8 cellular contexts compared by ENCODE assay signal in the genomic region with DNA sequence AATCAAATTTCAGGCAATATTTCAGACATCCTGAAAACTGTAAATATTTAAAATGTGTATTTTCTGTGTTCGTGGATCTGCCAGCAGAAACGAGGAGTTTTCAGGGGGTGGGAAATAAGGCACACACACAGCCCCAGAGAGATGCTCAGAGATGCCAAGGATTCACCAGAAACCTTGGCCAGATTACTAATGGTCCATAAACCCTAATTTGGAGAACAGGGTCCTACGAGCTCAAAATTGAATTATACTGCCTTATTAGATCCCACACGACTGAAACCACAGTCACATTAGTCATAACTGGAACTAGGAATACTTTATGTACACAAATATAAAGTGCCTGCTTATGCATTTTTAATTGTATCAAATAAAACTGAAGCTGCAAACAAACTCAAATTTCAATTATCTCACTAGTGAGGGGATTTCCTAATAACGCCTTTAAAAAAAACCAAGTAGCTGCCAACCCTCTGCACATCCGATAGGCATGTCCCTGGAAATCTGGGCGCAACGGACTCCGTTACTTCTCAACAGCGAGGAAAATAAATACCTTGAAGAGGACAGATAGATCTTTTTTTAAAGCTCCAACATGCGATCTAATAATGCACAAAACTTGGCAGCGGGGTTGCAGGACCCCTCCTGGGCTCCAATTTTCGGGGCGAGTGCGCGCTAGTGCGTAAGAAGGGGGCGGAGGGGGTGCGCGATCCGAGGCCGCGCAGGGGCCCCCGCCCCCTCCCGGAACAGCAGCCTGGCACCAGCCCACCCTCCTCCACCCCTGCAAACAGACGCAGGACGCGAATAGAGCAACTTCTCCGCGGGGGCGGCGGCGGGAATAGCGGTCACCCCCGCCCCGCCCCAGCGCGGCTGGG. TPM values are rescaled to one million over a fixed set of nuclear protein-coding genes. Genes with fewer than 3 reads are reported as not detected.
A peak's percentile ranks its signal among the peaks of the same experiment; 100 is the strongest.
DNase-seq lines count a peak whose midpoint lies in the region; ATAC-seq, FAIRE-seq and TF ChIP-seq lines count a peak whose summit lies in the region.

No MANE protein-coding gene starts in this region.

- H3K4me1 ChIP-seq in CD8-positive, alpha-beta memory T cell (ENCODE audit: insufficient read depth, low read length): peaks cover 29% of the 10 kb centered on the region

- no peaks in the 10 kb centered on the region for H3K36me3 ChIP-seq in CD8-positive, alpha-beta memory T cell (ENCODE audit: insufficient read depth, low read length)
- no peaks in the 10 kb centered on the region for H3K36me3 ChIP-seq in KOPT-K1 (ENCODE audit: insufficient read depth, low read length)

- CTCF ChIA-PET in CD8-positive, alpha-beta memory T cell (lab: Charles Lee): interaction anchor here (2.2 kb wide), 1 partner anchor 75 kb away, joined by 9 read pairs; no protein-coding TSS in a partner anchor
- CTCF ChIA-PET in activated B cell treated with CpG ODN at 0.5 μM for 24 hours (lab: Charles Lee): interaction anchor here (1.4 kb wide), 1 partner anchor 76 kb away, joined by 7 read pairs; no protein-coding TSS in a partner anchor

- TF ChIP-seq POLR2A in GM12891 (IDR thresholded peaks at IDR 0.05; ENCODE audit: low read depth, low read length): no peak

- H3K27ac Mint-ChIP-seq in CD8-positive, alpha-beta memory T cell: peak overlapping the region; percentile 29 to 93 (median 88)
- peak overlapping the region; percentile 85 for H3K27ac Mint-ChIP-seq in activated B cell treated with CpG ODN at 0.5 μM for 24 hours

- H3K27me3 Mint-ChIP-seq in CD8-positive, alpha-beta memory T cell: peaks cover 0 to 2% of the 10 kb centered on the region in 2 donors
- H3K27me3 Mint-ChIP-seq in activated B cell treated with CpG ODN at 0.5 μM for 24 hours: no peaks in the 10 kb centered on the region

- TF ChIP-seq CTCF in activated B cell treated with CpG ODN at 0.5 μM for 24 hours (IDR thresholded peaks at IDR 0.05): no peak

- POLR2A ChIA-PET in CD8-positive, alpha-beta memory T cell (lab: Charles Lee): interaction anchor here (0.9 to 2.9 kb wide), 2 partner anchors 8 to 75 kb away, joined by 4 to 40 read pairs; no protein-coding TSS in a partner anchor
- POLR2A ChIA-PET in activated B cell treated with CpG ODN at 0.5 μM for 24 hours (lab: Charles Lee): interaction anchor here (0.7 to 2.4 kb wide), 5 partner anchors 10 to 76 kb away, joined by 3 to 29 read pairs (median 5); no protein-coding TSS in a partner anchor

- H3K9me3 ChIP-seq in CD8-positive, alpha-beta memory T cell (ENCODE audit: low read length): no peaks in the 10 kb centered on the region
- no peaks in the 10 kb centered on the region for H3K9me3 ChIP-seq in KOPT-K1 (ENCODE audit: insufficient read depth, low read length, poor library complexity, severe bottlenecking)

- intact Hi-C loops in activated B cell treated with CpG ODN at 0.5 μM for 24 hours (cut with micrococcal nuclease): loop anchor here (5.0 to 10.0 kb wide), 3 partner anchors 45 to 572 kb away; no protein-coding TSS in a partner anchor

- peaks cover 0 to 8% (median 2%) of the 10 kb centered on the region in 3 donors for H3K36me3 Mint-ChIP-seq in CD8-positive, alpha-beta memory T cell
- peaks cover 2% of the 10 kb centered on the region for H3K36me3 Mint-ChIP-seq in activated B cell treated with CpG ODN at 0.5 μM for 24 hours (ENCODE audit: low read depth)

- no peak for FAIRE-seq in GM12891 (lab: Jason Lieb, UNC)

- DNase-seq in CD8-positive, alpha-beta memory T cell: peak; percentile 38 to 74 (median 50)
- DNase-seq in activated B cell treated with CpG ODN at 0.5 μM for 24 hours: peak; percentile 38
- DNase-seq in dermis blood vessel endothelial cell: peak; percentile 58
- DNase-seq in lung microvascular endothelial cell (ENCODE audit: low read depth in 2 of 2): peak; percentile 45 to 55
- DNase-seq in stimulated activated CD8-positive, alpha-beta memory T cell treated with anti-CD3 and anti-CD28 coated beads, Interleukin-4, amount 100 ng/mL, for 48 hours: peak; percentile 46
- no peak for DNase-seq in GM12891 (ENCODE audit: insufficient read length, low spot score)

- H3K4me1 Mint-ChIP-seq in CD8-positive, alpha-beta memory T cell: peaks cover 48 to 59% (median 58%) of the 10 kb centered on the region in 3 donors
- peaks cover 50% of the 10 kb centered on the region for H3K4me1 Mint-ChIP-seq in activated B cell treated with CpG ODN at 0.5 μM for 24 hours

- peak overlapping the region; percentile 47 for H3K4me3 ChIP-seq in CD8-positive, alpha-beta memory T cell (ENCODE audit: low read length)

- ATAC-seq in GM21390 (IDR thresholded peaks at IDR 0.05; ENCODE audit: unreplicated experiment) (peak; percentile 8), activated B cell treated with CpG ODN at 0.5 μM for 24 hours (ENCODE audit: low read depth) (no peak)

- H3K4me3 Mint-ChIP-seq in CD8-positive, alpha-beta memory T cell: peak overlapping the region; percentile 91 to 96 (median 94)
- peak overlapping the region; percentile 94 for H3K4me3 Mint-ChIP-seq in activated B cell treated with CpG ODN at 0.5 μM for 24 hours

- peak overlapping the region; percentile 36 for H3K27ac ChIP-seq in CD8-positive, alpha-beta memory T cell (ENCODE audit: low read depth, low read length)
- peak overlapping the region; percentile 76 for H3K27ac ChIP-seq in KOPT-K1 (ENCODE audit: low read depth, low read length, poor library complexity, severe bottlenecking)

- no peaks in the 10 kb centered on the region for H3K9me3 Mint-ChIP-seq in CD8-positive, alpha-beta memory T cell
- no peaks in the 10 kb centered on the region for H3K9me3 Mint-ChIP-seq in activated B cell treated with CpG ODN at 0.5 μM for 24 hours

- H3K27me3 ChIP-seq in CD8-positive, alpha-beta memory T cell (ENCODE audit: insufficient read depth, low read length, poor library complexity, severe bottlenecking): no peaks in the 10 kb centered on the region

TF ChIP-seq in GM12891, 5 proteins besides CTCF, POLR2A, EP300 and RAD21:
- TF ChIP-seq POLR2AphosphoS5 (IDR thresholded peaks at IDR 0.05; ENCODE audit: low read depth, low read length) (no peak), POU2F2 (IDR thresholded peaks at IDR 0.05; ENCODE audit: low read depth, low read length) (no peak), PAX5 (IDR thresholded peaks at IDR 0.05; ENCODE audit: insufficient read depth, low read length, severe bottlenecking) (no peak), TAF1 (IDR thresholded peaks at IDR 0.05; ENCODE audit: low read depth, low read length) (no peak), SPI1 (IDR thresholded peaks at IDR 0.05; ENCODE audit: low read depth, low read length) (no peak)

RNA-seq across cellular contexts. Expression of a gene that starts 0.9 kb away (rescaled TPM):
- total RNA-seq in CD8-positive, alpha-beta memory T cell: 10 to 100 TPM; 24.6 to 25.3 TPM
- polyA plus RNA-seq in CD8-positive, alpha-beta memory T cell: 59.5 TPM
- total RNA-seq in activated B cell treated with CpG ODN at 0.5 μM for 24 hours (54.5 and 59.9 TPM in 2 replicates), dermis blood vessel endothelial cell (30.0 and 35.6 TPM in 2 replicates), lung microvascular endothelial cell (17.9 and 23.0 TPM in 2 replicates)
- polyA plus RNA-seq in GM12891 (2012; ENCODE audit: low read depth, missing spikeins): 6.8 TPM
